In the genomic region with DNA sequence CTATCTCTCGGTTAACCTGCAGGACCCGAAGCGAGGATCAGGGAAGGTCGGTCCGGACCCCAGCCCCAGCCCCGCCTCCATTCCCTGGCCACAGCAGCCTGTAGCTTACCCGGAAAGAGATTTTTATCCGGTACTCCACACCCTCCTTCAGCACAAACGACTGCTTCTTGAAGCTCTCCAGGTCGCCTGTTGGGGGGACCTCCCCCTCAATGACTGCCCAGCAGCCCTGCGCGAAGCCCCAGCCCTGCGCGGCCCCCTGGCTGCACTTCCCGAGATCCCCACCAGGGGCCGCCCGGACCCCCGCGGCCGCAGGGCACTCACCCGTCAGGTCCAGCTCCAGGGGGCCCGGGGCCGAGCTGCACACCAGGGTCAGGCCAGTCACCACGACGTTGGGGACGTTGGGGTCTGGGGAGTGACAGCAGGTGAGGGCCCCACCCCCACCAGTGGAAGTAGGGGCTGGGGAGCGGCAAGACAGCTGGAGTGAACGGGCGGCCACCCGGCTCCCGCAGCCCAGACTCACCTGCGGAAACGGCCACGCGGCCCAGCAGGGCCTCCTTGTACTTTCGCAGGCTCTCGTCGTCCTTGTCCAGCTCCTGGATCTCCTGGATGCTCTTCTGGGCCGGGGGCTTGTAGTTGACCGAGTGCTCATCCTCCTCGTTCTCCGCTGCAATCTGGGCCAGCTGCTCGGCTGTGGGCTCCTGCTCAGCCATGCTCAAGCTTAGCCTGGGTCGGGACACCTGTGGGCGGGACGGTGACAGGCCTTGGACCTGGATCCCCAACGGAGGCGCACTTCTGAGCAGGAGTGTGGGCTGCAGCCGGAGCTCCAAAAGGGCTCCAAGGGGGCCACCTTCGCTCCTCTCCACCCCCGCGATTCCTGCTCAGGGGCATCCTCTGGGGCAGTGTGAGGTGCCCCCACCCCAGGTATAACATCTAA, we compare ENCODE assay signal across 1 cellular context.
TF ChIP-seq lines count a peak whose summit lies in the region.

No MANE protein-coding gene starts in this region.

TF ChIP-seq in neural cell, 6 proteins besides CTCF, POLR2A, EP300 and RAD21 (continued from another document):
- TF ChIP-seq REST (IDR thresholded peaks at IDR 0.05; ENCODE audit: borderline replicate concordance) = no peak
